22 cellular contexts compared by ENCODE assay signal in genomic region chr2:45575881-45576280, GRCh38. TPM values are rescaled to one million over a fixed set of nuclear protein-coding genes. Genes with fewer than 3 reads are reported as not detected.
DNase-seq lines count a peak whose midpoint lies in the region; FAIRE-seq and TF ChIP-seq lines count a peak whose summit lies in the region.
"Had no signal": no experiment of that assay in that cellular context is flagged by ENCODE, and none has a peak within 500 bp of the region (broad histone marks: within the 10 kb centered on the region; RNA-seq: fewer than 3 reads in every experiment).

No MANE protein-coding gene starts in this region.

- intact Hi-C loops in CD14-positive monocyte (cut with micrococcal nuclease): loop anchor here in 1 of 2 donors (5.0 kb wide), 1 partner anchor 594 kb away; no protein-coding TSS in a partner anchor

- H3K4me1 Mint-ChIP-seq in CD14-positive monocyte: peaks cover 31% of the 10 kb centered on the region

- peak overlapping the region in 1 of 2 donors; percentile 68 for H3K4me3 Mint-ChIP-seq in CD14-positive monocyte
- H3K4me3 Mint-ChIP-seq: T-cell had no signal

- DNase-seq in CD14-positive monocyte (ENCODE audit: low spot score) (no peak), GM12891 (ENCODE audit: insufficient read length, low spot score) (no peak), NB4 (ENCODE audit: low read depth) (peak; percentile 67), DMS153 treated with DMSO at 0.1 percent for 48 hours (lab: John Stamatoyannopoulos, UW; ENCODE audit: unreplicated experiment) (no peak), T-helper 1 cell (no peak), DMS79 treated with DMSO at 0.1 percent for 48 hours (lab: John Stamatoyannopoulos, UW) (no peak)
- DNase-seq: GOT3, NCI-H1105, NCI-H146, NCI-H2029, NCI-H345, NCI-H524 treated with DMSO at 0.1 percent for 48 hours, NCI-H82, OCI-M1, Right ventricle myocardium superior, T-cell had no signal

- no peak for FAIRE-seq in GM12891 (lab: Jason Lieb, UNC)
- FAIRE-seq: D721Med, HTR-8/SVneo, RCC 7860 had no signal

- no peaks in the 10 kb centered on the region for H3K27me3 Mint-ChIP-seq in CD14-positive monocyte (ENCODE audit: low read depth in 3 of 3)
- H3K27me3 Mint-ChIP-seq: T-cell had no signal

- H3K27ac Mint-ChIP-seq in CD14-positive monocyte: peak overlapping the region in 6 of 7 donors; percentile 48 to 77 (median 69)
- H3K27ac Mint-ChIP-seq: T-cell had no signal

- H3K36me3 ChIP-seq in neutrophil: no peaks in the 10 kb centered on the region

- peaks cover 11 to 26% of the 10 kb centered on the region in 2 experiments for H3K4me1 ChIP-seq in neutrophil (ENCODE audit: control insufficient read depth in 1 of 2, insufficient read depth in 1 of 2, low read depth in 1 of 2, low read length in 1 of 2)

- peaks cover 0 to 7% (median 0%) of the 10 kb centered on the region in 7 donors for H3K9me3 Mint-ChIP-seq in CD14-positive monocyte

- no peak for TF ChIP-seq CTCF in CD14-positive monocyte (IDR thresholded peaks at IDR 0.05)
- no peak for TF ChIP-seq CTCF in NB4 (IDR thresholded peaks at IDR 0.05; ENCODE audit: low read depth, low read length)
- TF ChIP-seq CTCF in neutrophil (IDR thresholded peaks at IDR 0.05): no peak

- peak overlapping the region; percentile 63 for H3K27ac ChIP-seq in neutrophil
- H3K27ac ChIP-seq: BLaER1 treated with 17β-estradiol and CSF1 and Interleukin-3, amounts not matched to agents 10 nM and 100 nM; SK-N-MC had no signal

- no peaks in the 10 kb centered on the region for H3K9me3 ChIP-seq in neutrophil

- H3K36me3 Mint-ChIP-seq in CD14-positive monocyte: peaks cover 26 to 29% of the 10 kb centered on the region in 2 donors

- H3K4me3 ChIP-seq in NB4 (ENCODE audit: low read depth, low read length) (no peak overlapping the region), neutrophil (ENCODE audit: low read depth in 1 of 2, low read length in 1 of 2) (no peak overlapping the region)
- H3K4me3 ChIP-seq: BLaER1 treated with 17β-estradiol and CSF1 and Interleukin-3, amounts not matched to agents 10 nM and 100 nM; SK-N-MC had no signal

- no peak for TF ChIP-seq POLR2A in GM12891 (IDR thresholded peaks at IDR 0.05; ENCODE audit: low read depth, low read length)
- no peak for TF ChIP-seq POLR2A in NB4 (IDR thresholded peaks at IDR 0.05; ENCODE audit: extremely low read depth, insufficient read length)

- no peaks in the 10 kb centered on the region for H3K27me3 ChIP-seq in neutrophil
- H3K27me3 ChIP-seq: BLaER1 treated with 17β-estradiol and CSF1 and Interleukin-3, amounts not matched to agents 10 nM and 100 nM had no signal

TF ChIP-seq in GM12891, 5 proteins besides CTCF, POLR2A, EP300 and RAD21:
- TF ChIP-seq POU2F2 (IDR thresholded peaks at IDR 0.05; ENCODE audit: low read depth, low read length): no peak
- TF ChIP-seq SPI1 (IDR thresholded peaks at IDR 0.05; ENCODE audit: low read depth, low read length): peak; percentile 53
- TF ChIP-seq POLR2AphosphoS5 (IDR thresholded peaks at IDR 0.05; ENCODE audit: low read depth, low read length): no peak
- no peak for TF ChIP-seq TAF1 (IDR thresholded peaks at IDR 0.05; ENCODE audit: low read depth, low read length)
- TF ChIP-seq PAX5 (IDR thresholded peaks at IDR 0.05; ENCODE audit: insufficient read depth, low read length, severe bottlenecking): no peak

RNA-seq across cellular contexts. Expression of gene SRBD1, which starts 35.2 kb away (rescaled TPM):
- polyA plus RNA-seq in CD14-positive monocyte: 1 to 10 TPM; 7.0 to 9.2 TPM
- 10.8 TPM for polyA plus RNA-seq in GM12891 (2012; ENCODE audit: low read depth, missing spikeins)
